ENCODE assay signal across 8 cellular contexts in the genomic region with DNA sequence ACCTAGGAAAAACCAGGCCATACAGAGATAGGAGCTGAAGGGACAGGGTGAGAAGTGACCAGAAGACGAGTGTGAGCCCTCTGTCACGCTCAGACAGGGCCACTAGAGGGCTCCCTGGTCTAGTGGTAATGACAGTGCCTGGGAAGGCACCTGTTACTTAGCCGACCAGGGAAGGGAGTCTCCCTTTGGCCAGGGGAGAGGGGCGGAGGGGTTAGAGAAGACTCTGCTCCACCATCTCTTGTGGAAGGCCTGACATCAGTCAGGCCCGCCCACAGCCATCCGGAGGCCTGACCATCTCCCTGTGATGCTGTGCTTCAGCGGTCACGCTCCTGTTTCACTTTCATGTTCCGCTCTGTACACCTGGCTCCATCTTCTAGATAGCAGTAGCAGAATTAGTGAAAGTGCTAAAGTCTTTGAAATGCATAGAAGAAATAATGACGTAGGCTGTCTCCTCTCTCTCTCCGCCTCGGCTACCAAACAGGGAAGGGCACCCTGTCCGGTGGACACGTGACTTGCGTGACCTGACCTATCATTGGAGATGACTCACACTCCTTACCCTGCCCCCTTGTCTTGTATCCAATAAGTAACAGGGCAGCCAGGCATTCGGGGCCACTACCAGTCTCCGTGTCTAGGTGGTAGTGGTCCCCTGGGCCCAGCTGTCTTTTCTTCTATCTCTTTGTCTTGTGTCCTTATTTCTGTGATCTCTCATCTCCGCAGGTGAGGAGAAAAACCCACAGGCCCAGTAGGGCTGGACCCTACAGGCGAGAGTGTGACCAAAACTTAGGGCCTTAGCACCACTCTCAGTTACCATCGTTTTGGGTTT. TPM values are rescaled to one million over a fixed set of nuclear protein-coding genes. Genes with fewer than 3 reads are reported as not detected.
DNase-seq lines count a peak whose midpoint lies in the region; ATAC-seq and TF ChIP-seq lines count a peak whose summit lies in the region.

No MANE protein-coding gene starts in this region.

- DNase-seq in ELF-1 (ENCODE audit: low read depth, low spot score) (peak; percentile 84), ascending aorta (ENCODE audit: low spot score in 2 of 2) (peak; percentile 31 to 82), iPS DF 4.7 (ENCODE audit: extremely low read depth, low spot score) (peak; percentile 25), middle frontal gyrus (ENCODE audit: extremely low spot score, low spot score) (no peak)
- DNase-seq in Jurkat, Clone E6-1 (ENCODE audit: low read depth, low spot score): peak; percentile 38
- DNase-seq in stimulated activated CD4-positive, alpha-beta T cell treated with anti-CD3 and anti-CD28 coated beads, Interleukin-12 subunit alpha, Interleukin-12 subunit beta, amount 100 ng/mL, for 24 hours (ENCODE audit: low read depth in 2 of 2): peak; percentile 33 to 69

- intact Hi-C loops in ascending aorta (cut with DNase I): no loop called here

- peak; percentile 34 to 78 (median 71) for TF ChIP-seq CTCF in ascending aorta (IDR thresholded peaks at IDR 0.05)

- no peaks in the 10 kb centered on the region for H3K36me3 ChIP-seq in ascending aorta

- no peaks in the 10 kb centered on the region for H3K4me1 ChIP-seq in ascending aorta

- ATAC-seq in GM21447 (IDR thresholded peaks at IDR 0.05; ENCODE audit: unreplicated experiment): peak; percentile 91

- H3K27me3 Mint-ChIP-seq in T-helper 1 cell treated with Interleukin-12 subunit alpha and Interleukin-12 subunit beta and Interleukin-4 antibody, amounts not matched to agents 30 μg/mL and 1 μg/mL, for 36 hours (ENCODE audit: low read depth): peaks cover 36% of the 10 kb centered on the region

- peaks cover 5% of the 10 kb centered on the region for H3K9me3 Mint-ChIP-seq in T-helper 1 cell treated with Interleukin-12 subunit alpha and Interleukin-12 subunit beta and Interleukin-4 antibody, amounts not matched to agents 30 μg/mL and 1 μg/mL, for 36 hours

- H3K9me3 ChIP-seq in ascending aorta: no peaks in the 10 kb centered on the region

- no peak overlapping the region for H3K27ac ChIP-seq in ascending aorta

- H3K4me1 Mint-ChIP-seq in T-helper 1 cell treated with Interleukin-12 subunit alpha and Interleukin-12 subunit beta and Interleukin-4 antibody, amounts not matched to agents 30 μg/mL and 1 μg/mL, for 36 hours (ENCODE audit: low read depth): peaks cover 32% of the 10 kb centered on the region

- peak overlapping the region; percentile 37 for H3K4me3 Mint-ChIP-seq in T-helper 1 cell treated with Interleukin-12 subunit alpha and Interleukin-12 subunit beta and Interleukin-4 antibody, amounts not matched to agents 30 μg/mL and 1 μg/mL, for 36 hours

- no peak overlapping the region for H3K4me3 ChIP-seq in Jurkat, Clone E6-1 (ENCODE audit: low read length)
- peak overlapping the region; percentile 9 to 48 for H3K4me3 ChIP-seq in ascending aorta

- H3K27ac Mint-ChIP-seq in T-helper 1 cell treated with Interleukin-12 subunit alpha and Interleukin-12 subunit beta and Interleukin-4 antibody, amounts not matched to agents 30 μg/mL and 1 μg/mL, for 36 hours: peak overlapping the region; percentile 69

- peaks cover 7% of the 10 kb centered on the region for H3K36me3 Mint-ChIP-seq in T-helper 1 cell treated with Interleukin-12 subunit alpha and Interleukin-12 subunit beta and Interleukin-4 antibody, amounts not matched to agents 30 μg/mL and 1 μg/mL, for 36 hours (ENCODE audit: low read depth)

- no peaks in the 10 kb centered on the region for H3K27me3 ChIP-seq in ascending aorta

RNA-seq across cellular contexts. Expression of gene HTT-AS, which starts 26.7 kb away (rescaled TPM):
- polyA plus RNA-seq in Jurkat, Clone E6-1 (2012; ENCODE audit: insufficient read depth, insufficient read length): not detected
- total RNA-seq in ascending aorta: not detected

RNA-seq across cellular contexts. Expression of gene HTT, which starts 26.8 kb away (rescaled TPM):
- 46.0 TPM for polyA plus RNA-seq in Jurkat, Clone E6-1 (2012; ENCODE audit: insufficient read depth, insufficient read length)
- total RNA-seq in ascending aorta: 23.7 TPM
